In the genomic region with DNA sequence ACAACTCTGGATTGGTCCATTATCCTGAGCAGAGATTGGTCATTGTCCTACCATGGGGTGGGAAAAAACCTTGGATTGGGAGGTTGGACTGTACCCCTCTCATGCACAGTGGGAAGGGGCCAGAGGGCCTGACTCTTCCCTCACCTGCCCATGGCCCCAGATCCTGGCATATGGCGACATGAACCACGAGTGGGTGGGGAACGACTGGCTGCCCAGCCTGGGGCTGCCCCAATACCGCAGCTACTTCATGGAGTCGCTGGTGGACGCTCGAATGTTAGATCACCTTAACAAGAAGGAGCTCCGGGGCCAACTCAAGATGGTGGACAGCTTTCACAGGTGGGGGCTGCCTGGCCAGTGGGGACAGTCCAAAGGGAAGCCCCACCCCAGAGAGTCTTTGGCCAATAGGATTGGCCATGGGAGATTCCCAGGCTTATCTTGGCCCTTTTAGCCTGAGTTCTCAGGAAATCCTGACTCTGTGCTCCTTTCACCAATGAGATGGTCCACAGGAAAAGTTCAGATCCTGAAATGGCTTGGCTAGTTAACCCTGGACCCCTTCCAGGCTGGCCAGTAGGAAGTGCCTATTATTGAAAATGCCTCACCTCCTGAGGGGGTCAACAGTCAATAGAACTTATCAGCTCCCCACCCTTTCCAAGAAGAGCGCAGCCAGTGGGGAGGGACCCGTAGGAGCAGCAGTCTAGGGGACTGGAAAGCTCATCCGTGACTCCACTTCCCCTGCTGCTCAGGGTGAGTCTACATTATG, we compare ENCODE assay signal across 12 cellular contexts. TPM values are rescaled to one million over a fixed set of nuclear protein-coding genes. Genes with fewer than 3 reads are reported as not detected.
DNase-seq lines count a peak whose midpoint lies in the region; ATAC-seq, FAIRE-seq and TF ChIP-seq lines count a peak whose summit lies in the region.
"Had no signal": no experiment of that assay in that cellular context is flagged by ENCODE, and none has a peak within 500 bp of the region (broad histone marks: within the 10 kb centered on the region; RNA-seq: fewer than 3 reads in every experiment).

No MANE protein-coding gene starts in this region.

- no peak for FAIRE-seq in GM12892 (lab: Jason Lieb, UNC)
- FAIRE-seq: A204.1 had no signal

- TF ChIP-seq CTCF in SK-N-SH (IDR thresholded peaks at IDR 0.05) (no peak), MCF 10A (IDR thresholded peaks at IDR 0.05; ENCODE audit: unreplicated experiment) (no peak), omental fat pad (IDR thresholded peaks at IDR 0.05) (no peak)

- no peaks in the 10 kb centered on the region for H3K27me3 ChIP-seq in SK-N-SH (ENCODE audit: insufficient read depth)

- WGBS in SK-N-SH (ENCODE audit: low lambda C conversion rate) = 93% methylated on average over 9 of the region's 11 CpGs

- CTCF ChIA-PET in SK-N-SH (lab: Yijun Ruan, JAX) (interaction anchor here (2.3 to 11.1 kb wide), 2 partner anchors 50 to 51 kb away, joined by 12 to 87 read pairs; no protein-coding TSS in a partner anchor), MCF 10A (lab: Yijun Ruan, JAX) (interaction anchor here (0.8 to 3.6 kb wide), 6 partner anchors 21 to 77 kb away, joined by 3 to 29 read pairs (median 4); no protein-coding TSS in a partner anchor)

- no peak for TF ChIP-seq EP300 in SK-N-SH (IDR thresholded peaks at IDR 0.05; ENCODE audit: borderline replicate concordance in 1 of 2, low read depth in 1 of 2, low read length in 1 of 2)

- no peaks in the 10 kb centered on the region for H3K9me3 ChIP-seq in SK-N-SH

- H3K36me3 Mint-ChIP-seq in MCF 10A (ENCODE audit: insufficient read depth, unreplicated experiment) = no peaks in the 10 kb centered on the region
- H3K36me3 Mint-ChIP-seq in stimulated activated effector memory CD8-positive, alpha-beta T cell treated with anti-CD3 and anti-CD28 coated beads, Interleukin-12 subunit alpha, Interleukin-12 subunit beta, amount 100 ng/mL, for 72 hours = peaks cover 4% of the 10 kb centered on the region

- DNase-seq in SK-N-SH = no peak
- no peak for DNase-seq in MCF 10A (ENCODE audit: unreplicated experiment)
- peak; percentile 6 for DNase-seq in iPS-NIHi7 (ENCODE audit: extremely low spot score)
- DNase-seq in stimulated activated effector memory CD8-positive, alpha-beta T cell treated with anti-CD3 and anti-CD28 coated beads, Interleukin-12 subunit alpha, Interleukin-12 subunit beta, amount 100 ng/mL, for 72 hours (ENCODE audit: low spot score in 2 of 2) = no peak
- DNase-seq in GM12892 (ENCODE audit: insufficient read length) = no peak
- no peak for DNase-seq in DMS114 treated with DMSO at 0.1 percent for 48 hours (lab: John Stamatoyannopoulos, UW; ENCODE audit: unreplicated experiment)
- no peak for DNase-seq in omental fat pad (ENCODE audit: low spot score)
- DNase-seq: NCI-H524; stimulated activated CD4-positive, alpha-beta T cell treated with anti-CD3 and anti-CD28 coated beads, Interleukin-2, amount 100 ng/mL, for 48 hours had no signal

- no peak for TF ChIP-seq POLR2A in GM12892 (IDR thresholded peaks at IDR 0.05; ENCODE audit: low read depth, low read length)

- no peaks in the 10 kb centered on the region for H3K9me3 Mint-ChIP-seq in MCF 10A (ENCODE audit: unreplicated experiment)
- peaks cover 2% of the 10 kb centered on the region for H3K9me3 Mint-ChIP-seq in stimulated activated effector memory CD8-positive, alpha-beta T cell treated with anti-CD3 and anti-CD28 coated beads, Interleukin-12 subunit alpha, Interleukin-12 subunit beta, amount 100 ng/mL, for 72 hours

- H2AFZ ChIP-seq in SK-N-SH (ENCODE audit: low read depth) = no peak overlapping the region

- H3K27ac ChIP-seq in SK-N-SH (ENCODE audit: low read depth in 2 of 2, low read length in 1 of 2) = no peak overlapping the region

- H3K9ac ChIP-seq in SK-N-SH = no peak overlapping the region

- intact Hi-C loops in MCF 10A (cut with micrococcal nuclease) = loop anchor here (5.0 kb wide), 1 partner anchor 36 kb away; a partner anchor contains a TSS

- H3K4me3 Mint-ChIP-seq in MCF 10A (ENCODE audit: unreplicated experiment) = peak overlapping the region; percentile 82
- peak overlapping the region; percentile 77 for H3K4me3 Mint-ChIP-seq in stimulated activated effector memory CD8-positive, alpha-beta T cell treated with anti-CD3 and anti-CD28 coated beads, Interleukin-12 subunit alpha, Interleukin-12 subunit beta, amount 100 ng/mL, for 72 hours

- peaks cover 19% of the 10 kb centered on the region for H3K4me1 Mint-ChIP-seq in MCF 10A (ENCODE audit: insufficient read depth, unreplicated experiment)
- H3K4me1 Mint-ChIP-seq in stimulated activated effector memory CD8-positive, alpha-beta T cell treated with anti-CD3 and anti-CD28 coated beads, Interleukin-12 subunit alpha, Interleukin-12 subunit beta, amount 100 ng/mL, for 72 hours = peaks cover 45% of the 10 kb centered on the region

- H3K79me2 ChIP-seq in SK-N-SH (ENCODE audit: insufficient read depth) = no peaks in the 10 kb centered on the region

- no peak for TF ChIP-seq RAD21 in SK-N-SH (IDR thresholded peaks at IDR 0.05; ENCODE audit: low read length)

- no peak overlapping the region for H3K4me3 ChIP-seq in SK-N-SH (ENCODE audit: low read depth in 2 of 2, low read length in 1 of 2)

- peaks cover 24% of the 10 kb centered on the region for H3F3A ChIP-seq in SK-N-SH (replicated peaks; ENCODE audit: insufficient read depth)

- POLR2A ChIA-PET in SK-N-SH (lab: Yijun Ruan, JAX) = interaction anchor here (0.5 to 1.5 kb wide), 2 partner anchors 49 to 50 kb away, joined by 3 read pairs; no protein-coding TSS in a partner anchor
- POLR2A ChIA-PET in MCF 10A (lab: Yijun Ruan, JAX) = interaction anchor here (1.2 to 4.3 kb wide), 4 partner anchors 20 to 50 kb away, joined by 5 to 19 read pairs (median 7); a partner anchor contains a TSS

- H3K27me3 Mint-ChIP-seq in MCF 10A (ENCODE audit: insufficient read depth, unreplicated experiment) = no peaks in the 10 kb centered on the region

- BruUV-seq in MCF 10A (replicated peaks; lab: Mats Ljungman, UMichigan) = no TSS peak

- H3K9me2 ChIP-seq in SK-N-SH = no peaks in the 10 kb centered on the region

- peak overlapping the region; percentile 100; the same call in 1 of the 2 replicates for H3K4me2 ChIP-seq in SK-N-SH

- peaks cover 3 to 27% of the 10 kb centered on the region in 2 experiments; a peak in 2 of 4 replicates for H3K4me1 ChIP-seq in SK-N-SH (ENCODE audit: control insufficient read depth in 1 of 2, insufficient read depth in 2 of 2, low read depth in 1 of 2, low read length in 1 of 2)

- no peaks in the 10 kb centered on the region for H4K20me1 ChIP-seq in SK-N-SH (ENCODE audit: insufficient read depth)

- no peak overlapping the region for H3K27ac Mint-ChIP-seq in MCF 10A (ENCODE audit: low read depth, unreplicated experiment)
- no peak overlapping the region for H3K27ac Mint-ChIP-seq in stimulated activated effector memory CD8-positive, alpha-beta T cell treated with anti-CD3 and anti-CD28 coated beads, Interleukin-12 subunit alpha, Interleukin-12 subunit beta, amount 100 ng/mL, for 72 hours

- H3K36me3 ChIP-seq in SK-N-SH (replicated peaks in 1 of 2; ENCODE audit: control insufficient read depth in 1 of 2, insufficient read depth in 2 of 2, low read length in 1 of 2) = no peaks in the 10 kb centered on the region

- ATAC-seq in SK-N-SH treated with all-trans-retinoic acid at 6 μM for 48 hours = no peak
- no peak for ATAC-seq in stimulated activated effector memory CD8-positive, alpha-beta T cell treated with anti-CD3 and anti-CD28 coated beads, Interleukin-12 subunit alpha, Interleukin-12 subunit beta, amount 100 ng/mL, for 72 hours
- no peak for ATAC-seq in omental fat pad (ENCODE audit: low FRiP score)

TF ChIP-seq in SK-N-SH, 30 proteins besides CTCF, POLR2A, EP300 and RAD21 (continues in another document):
- no peak for TF ChIP-seq FOXJ3 (CRISPR knock-in tag; IDR thresholded peaks at IDR 0.05)

TF ChIP-seq in SK-N-SH treated with all-trans-retinoic acid at 6 μM for 48 hours, 23 proteins besides CTCF, POLR2A, EP300 and RAD21 (continues in another document):
- TF ChIP-seq ZNF8 (CRISPR knock-in tag; IDR thresholded peaks at IDR 0.05) (no peak), ARNTL (CRISPR knock-in tag; IDR thresholded peaks at IDR 0.05; ENCODE audit: borderline replicate concordance, low read depth) (no peak), CSDC2 (CRISPR knock-in tag; IDR thresholded peaks at IDR 0.05) (no peak)

RNA-seq across cellular contexts. Expression of a gene that starts 7.1 kb away (rescaled TPM):
- not detected in 2 replicates for polyA plus RNA-seq in SK-N-SH (2012; rRNA removed)
- 0.04 TPM in 1 of 2 replicates, not detected in the other for polyA plus RNA-seq in SK-N-SH (2012; cell fraction: cytosol; rRNA removed)
- 0.04 and 0.12 TPM in 2 replicates for polyA plus RNA-seq in SK-N-SH (2012; cell fraction: nucleus; rRNA removed)
- total RNA-seq in MCF 10A (2022) (not detected in 2 replicates), omental fat pad (10 to 100 TPM in 1 of 4 donors, 1 to 10 TPM in 1, under 1 TPM in 2; 0.74 to 13.1 (median 1.7) TPM)
- not detected for polyA plus RNA-seq in GM12892 (2012; ENCODE audit: missing spikeins)
- total RNA-seq: left lobe of liver had no signal

RNA-seq across cellular contexts. Expression of a gene that starts 9.5 kb away (rescaled TPM):
- 16.9 and 20.6 TPM in 2 replicates for polyA plus RNA-seq in SK-N-SH (2012; rRNA removed)
- polyA plus RNA-seq in SK-N-SH (2012; cell fraction: cytosol; rRNA removed) = 5.4 and 8.1 TPM in 2 replicates
- 147 and 193 TPM in 2 replicates for polyA plus RNA-seq in SK-N-SH (2012; cell fraction: nucleus; rRNA removed)
- total RNA-seq in MCF 10A (2022) (21.2 and 21.4 TPM in 2 replicates), omental fat pad (10 to 100 TPM in 2 of 4 donors, 1 to 10 TPM in 2; 7.2 to 26.0 (median 10.6) TPM)
- not detected for polyA plus RNA-seq in GM12892 (2012; ENCODE audit: missing spikeins)

RNA-seq across cellular contexts. Expression of a gene that starts 28.8 kb away (rescaled TPM):
- 5.7 and 5.8 TPM in 2 replicates for polyA plus RNA-seq in SK-N-SH (2012; rRNA removed)
- polyA plus RNA-seq in SK-N-SH (2012; cell fraction: cytosol; rRNA removed) = 2.8 and 4.6 TPM in 2 replicates
- polyA plus RNA-seq in SK-N-SH (2012; cell fraction: nucleus; rRNA removed) = 12.2 and 12.6 TPM in 2 replicates
- 6.7 and 8.0 TPM in 2 replicates for total RNA-seq in MCF 10A (2022)
- polyA plus RNA-seq in GM12892 (2012; ENCODE audit: missing spikeins) = 1.1 TPM
- 10 to 100 TPM in 1 of 4 donors, 1 to 10 TPM in 3; 1.6 to 11.2 (median 4.1) TPM for total RNA-seq in omental fat pad

RNA-seq across cellular contexts. Expression of a gene that starts 29.2 kb away (rescaled TPM):
- polyA plus RNA-seq in SK-N-SH (2012; rRNA removed) = 2.6 and 3.0 TPM in 2 replicates
- 1.6 and 2.8 TPM in 2 replicates for polyA plus RNA-seq in SK-N-SH (2012; cell fraction: cytosol; rRNA removed)
- 3.0 and 4.8 TPM in 2 replicates for polyA plus RNA-seq in SK-N-SH (2012; cell fraction: nucleus; rRNA removed)
- total RNA-seq in MCF 10A (2022) (2.4 and 3.2 TPM in 2 replicates), omental fat pad (1 to 10 TPM; 1.6 to 3.5 (median 2.9) TPM)
- polyA plus RNA-seq in GM12892 (2012; ENCODE audit: missing spikeins) = not detected

RNA-seq across cellular contexts. Expression of a gene that starts 33.9 kb away (rescaled TPM):
- polyA plus RNA-seq in SK-N-SH (2012; rRNA removed) = 20.8 and 21.1 TPM in 2 replicates
- 11.8 and 13.5 TPM in 2 replicates for polyA plus RNA-seq in SK-N-SH (2012; cell fraction: cytosol; rRNA removed)
- polyA plus RNA-seq in SK-N-SH (2012; cell fraction: nucleus; rRNA removed) = 27.5 and 27.8 TPM in 2 replicates
- total RNA-seq in MCF 10A (2022) = 2.6 and 3.2 TPM in 2 replicates
- polyA plus RNA-seq in GM12892 (2012; ENCODE audit: missing spikeins) = 0.61 TPM
- total RNA-seq in omental fat pad = 1 to 10 TPM in 3 of 4 donors, not detected in 1; 3.7 to 9.0 (median 3.9) TPM
